Comparison of ENCODE assay signal across 30 cellular contexts in genomic region chr5:158882660-158883059, GRCh38.
"Had no signal": no experiment of that assay in that cellular context is flagged by ENCODE, and none has a peak within 500 bp of the region (broad histone marks: within the 10 kb centered on the region; RNA-seq: fewer than 3 reads in every experiment).

No MANE protein-coding gene starts in this region.

- H3K27me3 ChIP-seq: ascending aorta, cardiac muscle cell, colonic mucosa, hepatocyte, pancreas, tibial nerve had no signal

- H3K79me2 ChIP-seq: hepatocyte had no signal

- H3K27ac ChIP-seq: ascending aorta, cardiac muscle cell, colonic mucosa, epithelial cell of prostate, hepatocyte, left ventricle myocardium inferior, pancreas, psoas muscle, tibial nerve had no signal

- FAIRE-seq: endometrium, frontal cortex, pancreas had no signal

- H3K36me3 Mint-ChIP-seq: activated naive CD4-positive, alpha-beta T cell treated with anti-CD3 and anti-CD28 coated beads, Interleukin-2, amount 10 ng/mL, durations not matched to agents 7 days and 5 days; activated naive CD8-positive, alpha-beta T cell treated with anti-CD3 and anti-CD28 coated beads, Interleukin-2, amount 10 ng/mL, durations not matched to agents 7 days and 5 days; brain had no signal

- H3K27ac Mint-ChIP-seq: activated naive CD4-positive, alpha-beta T cell treated with anti-CD3 and anti-CD28 coated beads, Interleukin-2, amount 10 ng/mL, durations not matched to agents 7 days and 5 days; activated naive CD8-positive, alpha-beta T cell treated with anti-CD3 and anti-CD28 coated beads, Interleukin-2, amount 10 ng/mL, durations not matched to agents 7 days and 5 days; activated T-cell treated with anti-CD3 and anti-CD28 coated beads, Interleukin-2, amount 50 U/mL, for 24 hours; nephron progenitor cell; T-helper 2 cell treated with Interferon-gamma antibody and Interleukin-4, amounts not matched to agents 5 μg/mL and 100 μg/mL, for 36 hours had no signal

- H3K36me3 ChIP-seq: ascending aorta, cardiac muscle cell, colonic mucosa, left ventricle myocardium inferior, pancreas, tibial nerve had no signal

- H3K4me3 ChIP-seq: ascending aorta, cardiac muscle cell, colonic mucosa, hepatocyte, left ventricle myocardium inferior, lung, pancreas, psoas muscle, smooth muscle cell, tibial nerve had no signal

- DNase-seq: activated CD4-positive, alpha-beta T cell treated with anti-CD3 and anti-CD28 coated beads for 4 hours; activated CD4-positive, alpha-beta T cell treated with anti-CD3 and anti-CD28 coated beads, Interleukin-2, amount 50 U/mL, for 48 hours; activated CD8-positive, alpha-beta memory T cell treated with anti-CD3 and anti-CD28 coated beads, Interleukin-2, amount 50 U/mL, for 48 hours; activated gamma-delta T cell; activated naive CD4-positive, alpha-beta T cell treated with anti-CD3 and anti-CD28 coated beads, Interleukin-2, amount 10 ng/mL, durations not matched to agents 7 days and 5 days; activated naive CD8-positive, alpha-beta T cell treated with anti-CD3 and anti-CD28 coated beads, Interleukin-2, amount 10 ng/mL, durations not matched to agents 7 days and 5 days; activated T-cell treated with anti-CD3 and anti-CD28 coated beads, Interleukin-2, amount 50 U/mL, for 24 hours; colonic mucosa; effector CD8-positive, alpha-beta T cell; islet precursor cell; left ventricle myocardium inferior; nephron progenitor cell; nucleus accumbens; pancreas; psoas muscle; stimulated activated CD4-positive, alpha-beta T cell treated with anti-CD3 and anti-CD28 coated beads, Interleukin-1b, Interleukin-23, amount 100 ng/mL, for 48 hours; stimulated activated CD4-positive, alpha-beta T cell treated with anti-CD3 and anti-CD28 coated beads, Interleukin-4, amount 100 ng/mL, for 4 hours; stimulated activated CD8-positive, alpha-beta memory T cell treated with anti-CD3 and anti-CD28 coated beads, Interleukin-4, amount 100 ng/mL, for 48 hours; stimulated activated naive CD4-positive, alpha-beta T cell had no signal

- H3K4me2 ChIP-seq: hepatocyte, smooth muscle cell had no signal

- H2AFZ ChIP-seq: hepatocyte had no signal

- H3K4me1 Mint-ChIP-seq: activated naive CD8-positive, alpha-beta T cell treated with anti-CD3 and anti-CD28 coated beads, Interleukin-2, amount 10 ng/mL, durations not matched to agents 7 days and 5 days had no signal

- H3K9me3 Mint-ChIP-seq: activated naive CD4-positive, alpha-beta T cell treated with anti-CD3 and anti-CD28 coated beads, Interleukin-2, amount 10 ng/mL, durations not matched to agents 7 days and 5 days; activated T-cell treated with anti-CD3 and anti-CD28 coated beads, Interleukin-2, amount 50 U/mL, for 24 hours; brain; nephron progenitor cell; T-helper 2 cell treated with Interferon-gamma antibody and Interleukin-4, amounts not matched to agents 5 μg/mL and 100 μg/mL, for 36 hours had no signal

- H3K27me3 Mint-ChIP-seq: activated naive CD4-positive, alpha-beta T cell treated with anti-CD3 and anti-CD28 coated beads, Interleukin-2, amount 10 ng/mL, durations not matched to agents 7 days and 5 days; activated T-cell treated with anti-CD3 and anti-CD28 coated beads, Interleukin-2, amount 50 U/mL, for 24 hours had no signal

- H3K4me3 Mint-ChIP-seq: activated naive CD4-positive, alpha-beta T cell treated with anti-CD3 and anti-CD28 coated beads, Interleukin-2, amount 10 ng/mL, durations not matched to agents 7 days and 5 days; activated naive CD8-positive, alpha-beta T cell treated with anti-CD3 and anti-CD28 coated beads, Interleukin-2, amount 10 ng/mL, durations not matched to agents 7 days and 5 days; activated T-cell treated with anti-CD3 and anti-CD28 coated beads, Interleukin-2, amount 50 U/mL, for 24 hours; nephron progenitor cell; T-helper 2 cell treated with Interferon-gamma antibody and Interleukin-4, amounts not matched to agents 5 μg/mL and 100 μg/mL, for 36 hours had no signal

- H3K4me1 ChIP-seq: colonic mucosa had no signal

- ATAC-seq: psoas muscle had no signal

- H3K9me3 ChIP-seq: ascending aorta, colonic mucosa, left ventricle myocardium inferior, pancreas, psoas muscle, tibial nerve had no signal
